In the genomic region with DNA sequence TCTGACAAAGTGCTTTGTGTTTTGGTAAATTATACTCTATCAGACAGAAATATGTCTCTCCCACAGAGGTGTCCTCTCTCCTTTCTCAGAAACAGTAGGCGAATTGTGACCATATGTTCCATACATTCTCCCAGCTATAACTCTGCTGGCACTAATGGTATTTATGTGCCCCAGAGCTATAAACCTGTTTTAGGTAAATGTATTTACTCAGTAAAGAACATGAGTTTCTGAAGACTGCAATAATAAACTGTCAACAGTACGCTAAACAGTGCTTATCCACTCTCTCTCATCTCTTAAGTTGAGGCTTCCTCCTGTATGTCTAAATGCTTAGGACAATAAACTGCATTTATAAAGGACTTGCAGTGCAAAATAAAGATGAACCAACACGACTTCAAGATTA, we compare ENCODE assay signal across 14 cellular contexts. TPM values are rescaled to one million over a fixed set of nuclear protein-coding genes. Genes with fewer than 3 reads are reported as not detected.
DNase-seq lines count a peak whose midpoint lies in the region; ATAC-seq and TF ChIP-seq lines count a peak whose summit lies in the region.
"Had no signal": no experiment of that assay in that cellular context is flagged by ENCODE, and none has a peak within 500 bp of the region (broad histone marks: within the 10 kb centered on the region; RNA-seq: fewer than 3 reads in every experiment).

No MANE protein-coding gene starts in this region.

- H3K27me3 ChIP-seq in CD4-positive, alpha-beta T cell (ENCODE audit: control insufficient read depth, insufficient read depth, low read length) = no peaks in the 10 kb centered on the region
- H3K27me3 ChIP-seq in SK-N-SH (ENCODE audit: insufficient read depth) = no peaks in the 10 kb centered on the region

- no peak overlapping the region for H3K4me2 ChIP-seq in SK-N-SH

- peak overlapping the region; percentile 38 for H3K27ac Mint-ChIP-seq in activated CD4-positive, alpha-beta T cell treated with anti-CD3 and anti-CD28 coated beads, Interleukin-2, amount 10 ng/mL, durations not matched to agents 7 days and 5 days
- H3K27ac Mint-ChIP-seq in activated CD4-positive, alpha-beta T cell treated with anti-CD3 and anti-CD28 coated beads for 36 hours = no peak overlapping the region
- H3K27ac Mint-ChIP-seq in CD4-positive, alpha-beta T cell = peak overlapping the region; percentile 41
- H3K27ac Mint-ChIP-seq in natural killer cell = peak overlapping the region; percentile 72 to 74
- H3K27ac Mint-ChIP-seq: CD14-positive monocyte had no signal

- no peak for TF ChIP-seq RAD21 in SK-N-SH (IDR thresholded peaks at IDR 0.05; ENCODE audit: low read length)

- ATAC-seq in activated CD4-positive, alpha-beta T cell treated with anti-CD3 and anti-CD28 coated beads for 36 hours = no peak
- ATAC-seq in CD4-positive, alpha-beta T cell (ENCODE audit: poor library complexity) = no peak
- ATAC-seq in natural killer cell = no peak
- ATAC-seq in HG02981 (IDR thresholded peaks at IDR 0.05; ENCODE audit: unreplicated experiment) = no peak
- ATAC-seq in stimulated activated naive CD8-positive, alpha-beta T cell treated with anti-CD3 and anti-CD28 coated beads, Interleukin-15, Interleukin-2, amounts not matched to agents 100 U/mL and 50 U/mL, for 24 hours = no peak
- no peak for ATAC-seq in GM18511 (IDR thresholded peaks at IDR 0.05; ENCODE audit: unreplicated experiment)
- ATAC-seq: GM12878 had no signal

- H3F3A ChIP-seq in SK-N-SH (replicated peaks; ENCODE audit: insufficient read depth) = no peaks in the 10 kb centered on the region

- H3K4me1 ChIP-seq in SK-N-SH (ENCODE audit: control insufficient read depth in 1 of 2, insufficient read depth in 2 of 2, low read depth in 1 of 2, low read length in 1 of 2) = peaks cover 0 to 7% of the 10 kb centered on the region in 2 experiments; a peak in 2 of 4 replicates

- H3K36me3 ChIP-seq in SK-N-SH (replicated peaks in 1 of 2; ENCODE audit: control insufficient read depth in 1 of 2, insufficient read depth in 2 of 2, low read length in 1 of 2) = peaks cover 11 to 23% of the 10 kb centered on the region in 2 experiments

- CTCF ChIA-PET in activated CD4-positive, alpha-beta T cell treated with anti-CD3 and anti-CD28 coated beads, Interleukin-2, amount 10 ng/mL, durations not matched to agents 7 days and 5 days (lab: Charles Lee) = interaction anchor here (1.0 to 3.0 kb wide), 3 partner anchors 9 to 14 kb away, joined by 4 to 11 read pairs (median 7); no protein-coding TSS in a partner anchor
- CTCF ChIA-PET in activated CD4-positive, alpha-beta T cell treated with anti-CD3 and anti-CD28 coated beads for 36 hours (lab: Charles Lee) = interaction anchor here (1.0 to 2.0 kb wide), 4 partner anchors 10 to 402 kb away, joined by 3 to 5 read pairs (median 4); no protein-coding TSS in a partner anchor
- CTCF ChIA-PET in CD4-positive, alpha-beta T cell (lab: Charles Lee) = no interaction called here
- CTCF ChIA-PET in SK-N-SH (lab: Yijun Ruan, JAX) = interaction anchor here (0.8 kb wide), 1 partner anchor 58 kb away, joined by 3 read pairs; the partner anchor contains the start of gene ITGA4

- intact Hi-C loops in activated CD4-positive, alpha-beta T cell treated with anti-CD3 and anti-CD28 coated beads for 36 hours (cut with DNase I, micrococcal nuclease) = no loop called here
- intact Hi-C loops in CD4-positive, alpha-beta T cell (cut with DNase I, micrococcal nuclease) = no loop called here
- intact Hi-C loops in natural killer cell (cut with micrococcal nuclease) = no loop called here

- no peaks in the 10 kb centered on the region for H3K79me2 ChIP-seq in SK-N-SH (ENCODE audit: insufficient read depth)

- TF ChIP-seq CTCF in CD4-positive, alpha-beta T cell (IDR thresholded peaks at IDR 0.05) = no peak
- TF ChIP-seq CTCF in SK-N-SH (IDR thresholded peaks at IDR 0.05) (no peak), natural killer cell (IDR thresholded peaks at IDR 0.05) (no peak)

- H4K20me1 ChIP-seq in SK-N-SH (ENCODE audit: insufficient read depth) = no peaks in the 10 kb centered on the region

- peaks cover 77% of the 10 kb centered on the region for H3K36me3 Mint-ChIP-seq in activated CD4-positive, alpha-beta T cell treated with anti-CD3 and anti-CD28 coated beads, Interleukin-2, amount 10 ng/mL, durations not matched to agents 7 days and 5 days (ENCODE audit: low read depth)
- peaks cover 34% of the 10 kb centered on the region for H3K36me3 Mint-ChIP-seq in activated CD4-positive, alpha-beta T cell treated with anti-CD3 and anti-CD28 coated beads for 36 hours (ENCODE audit: low read depth)
- H3K36me3 Mint-ChIP-seq in CD4-positive, alpha-beta T cell (ENCODE audit: low read depth) = peaks cover 94% of the 10 kb centered on the region
- H3K36me3 Mint-ChIP-seq in natural killer cell = peaks cover 36% of the 10 kb centered on the region

- H3K4me3 Mint-ChIP-seq in activated CD4-positive, alpha-beta T cell treated with anti-CD3 and anti-CD28 coated beads, Interleukin-2, amount 10 ng/mL, durations not matched to agents 7 days and 5 days = no peak overlapping the region
- H3K4me3 Mint-ChIP-seq in activated CD4-positive, alpha-beta T cell treated with anti-CD3 and anti-CD28 coated beads for 36 hours = no peak overlapping the region
- no peak overlapping the region for H3K4me3 Mint-ChIP-seq in CD4-positive, alpha-beta T cell
- H3K4me3 Mint-ChIP-seq in natural killer cell = no peak overlapping the region
- H3K4me3 Mint-ChIP-seq: CD14-positive monocyte had no signal

- H3K9ac ChIP-seq in SK-N-SH = no peak overlapping the region

- H3K27ac ChIP-seq in CD4-positive, alpha-beta T cell (ENCODE audit: low read depth, low read length) = no peak overlapping the region
- no peak overlapping the region; a peak in 1 of 4 replicates for H3K27ac ChIP-seq in SK-N-SH (ENCODE audit: low read depth in 2 of 2, low read length in 1 of 2)
- H3K27ac ChIP-seq: 22Rv1 had no signal

- no peaks in the 10 kb centered on the region for H3K27me3 Mint-ChIP-seq in activated CD4-positive, alpha-beta T cell treated with anti-CD3 and anti-CD28 coated beads, Interleukin-2, amount 10 ng/mL, durations not matched to agents 7 days and 5 days
- no peaks in the 10 kb centered on the region for H3K27me3 Mint-ChIP-seq in activated CD4-positive, alpha-beta T cell treated with anti-CD3 and anti-CD28 coated beads for 36 hours
- no peaks in the 10 kb centered on the region for H3K27me3 Mint-ChIP-seq in CD4-positive, alpha-beta T cell
- no peaks in the 10 kb centered on the region for H3K27me3 Mint-ChIP-seq in natural killer cell (ENCODE audit: low read depth in 2 of 2)

- no peak for DNase-seq in activated CD4-positive, alpha-beta T cell treated with anti-CD3 and anti-CD28 coated beads, Interleukin-2, amount 10 ng/mL, durations not matched to agents 7 days and 5 days
- no peak for DNase-seq in activated CD4-positive, alpha-beta T cell treated with anti-CD3 and anti-CD28 coated beads for 36 hours
- no peak for DNase-seq in CD4-positive, alpha-beta T cell
- DNase-seq in SK-N-SH (peak; percentile 1), natural killer cell (no peak)
- no peak for DNase-seq in stimulated activated naive CD8-positive, alpha-beta T cell treated with anti-CD3 and anti-CD28 coated beads, Interleukin-15, Interleukin-2, amounts not matched to agents 100 U/mL and 50 U/mL, for 24 hours
- DNase-seq: Calu3, DMS 273 treated with DMSO at 0.1 percent for 48 hours had no signal

- H2AFZ ChIP-seq in SK-N-SH (ENCODE audit: low read depth) = no peak overlapping the region

- no peaks in the 10 kb centered on the region for H3K9me3 ChIP-seq in CD4-positive, alpha-beta T cell (ENCODE audit: control insufficient read depth, low read length)
- H3K9me3 ChIP-seq in SK-N-SH = no peaks in the 10 kb centered on the region
- H3K9me3 ChIP-seq: HAP-1 had no signal

- H3K4me3 ChIP-seq in SK-N-SH (ENCODE audit: low read depth in 2 of 2, low read length in 1 of 2) = no peak overlapping the region
- H3K4me3 ChIP-seq: GM12878, HAP-1 had no signal

- H3K4me1 Mint-ChIP-seq in activated CD4-positive, alpha-beta T cell treated with anti-CD3 and anti-CD28 coated beads, Interleukin-2, amount 10 ng/mL, durations not matched to agents 7 days and 5 days = peaks cover 29% of the 10 kb centered on the region
- H3K4me1 Mint-ChIP-seq in activated CD4-positive, alpha-beta T cell treated with anti-CD3 and anti-CD28 coated beads for 36 hours = peaks cover 37% of the 10 kb centered on the region
- peaks cover 64% of the 10 kb centered on the region for H3K4me1 Mint-ChIP-seq in CD4-positive, alpha-beta T cell (ENCODE audit: low read depth)
- peaks cover 28 to 37% of the 10 kb centered on the region in 2 donors for H3K4me1 Mint-ChIP-seq in natural killer cell
- H3K4me1 Mint-ChIP-seq: CD14-positive monocyte had no signal

- no peaks in the 10 kb centered on the region for H3K9me2 ChIP-seq in SK-N-SH

- POLR2A ChIA-PET in activated CD4-positive, alpha-beta T cell treated with anti-CD3 and anti-CD28 coated beads, Interleukin-2, amount 10 ng/mL, durations not matched to agents 7 days and 5 days (lab: Charles Lee) = no interaction called here
- POLR2A ChIA-PET in activated CD4-positive, alpha-beta T cell treated with anti-CD3 and anti-CD28 coated beads for 36 hours (lab: Charles Lee) = interaction anchor here (0.7 kb wide), 1 partner anchor 61 kb away, joined by 3 read pairs; no protein-coding TSS in a partner anchor
- POLR2A ChIA-PET in CD4-positive, alpha-beta T cell (lab: Charles Lee) = no interaction called here
- POLR2A ChIA-PET in SK-N-SH (lab: Yijun Ruan, JAX) = no interaction called here

- WGBS in SK-N-SH (ENCODE audit: low lambda C conversion rate) = 65% methylated on average over 3 of the region's 3 CpGs

- peak in 1 of 2 experiments; percentile 62; a peak in 2 of 4 replicates for TF ChIP-seq EP300 in SK-N-SH (IDR thresholded peaks at IDR 0.05; ENCODE audit: borderline replicate concordance in 1 of 2, low read depth in 1 of 2, low read length in 1 of 2)

- no peaks in the 10 kb centered on the region for H3K9me3 Mint-ChIP-seq in activated CD4-positive, alpha-beta T cell treated with anti-CD3 and anti-CD28 coated beads, Interleukin-2, amount 10 ng/mL, durations not matched to agents 7 days and 5 days
- H3K9me3 Mint-ChIP-seq in activated CD4-positive, alpha-beta T cell treated with anti-CD3 and anti-CD28 coated beads for 36 hours (ENCODE audit: low read depth) = no peaks in the 10 kb centered on the region
- no peaks in the 10 kb centered on the region for H3K9me3 Mint-ChIP-seq in CD4-positive, alpha-beta T cell
- no peaks in the 10 kb centered on the region for H3K9me3 Mint-ChIP-seq in natural killer cell
- H3K9me3 Mint-ChIP-seq: CD14-positive monocyte had no signal

TF ChIP-seq in SK-N-SH, 30 proteins besides CTCF, POLR2A, EP300 and RAD21:
- TF ChIP-seq RCOR1 (IDR thresholded peaks at IDR 0.05; ENCODE audit: low read length) (peak; percentile 70; the same call in 1 of the 2 replicates), ELF1 (IDR thresholded peaks at IDR 0.05) (no peak), JUND (IDR thresholded peaks at IDR 0.05) (no peak)
TF ChIP-seq in SK-N-SH: peak in this region for 1.

RNA-seq across cellular contexts. Expression of gene ITGA4, which starts 58.5 kb away (rescaled TPM):
- total RNA-seq in activated CD4-positive, alpha-beta T cell treated with anti-CD3 and anti-CD28 coated beads, Interleukin-2, amount 10 ng/mL, durations not matched to agents 7 days and 5 days = 100 to 1,000 TPM; 160 to 163 TPM
- total RNA-seq in activated CD4-positive, alpha-beta T cell treated with anti-CD3 and anti-CD28 coated beads for 36 hours = 10 to 100 TPM; 27.7 to 33.6 TPM
- 10 to 100 TPM; 79.4 to 79.5 TPM for total RNA-seq in CD4-positive, alpha-beta T cell
- polyA plus RNA-seq in SK-N-SH (2012; rRNA removed) = 10.5 and 12.5 TPM in 2 replicates
- 14.1 and 15.4 TPM in 2 replicates for polyA plus RNA-seq in SK-N-SH (2012; cell fraction: cytosol; rRNA removed)
- 7.0 and 12.7 TPM in 2 replicates for polyA plus RNA-seq in SK-N-SH (2012; cell fraction: nucleus; rRNA removed)
- 100 to 1,000 TPM; 178 to 235 (median 189) TPM for total RNA-seq in natural killer cell
